ENCODE assay signal across 30 cellular contexts in genomic region chr1:9453375-9454093, GRCh38.
A peak's percentile ranks its signal among the peaks of the same experiment; 100 is the strongest.
DNase-seq lines count a peak whose midpoint lies in the region; ATAC-seq, FAIRE-seq and TF ChIP-seq lines count a peak whose summit lies in the region.
"Had no signal": no experiment of that assay in that cellular context is flagged by ENCODE, and none has a peak within 500 bp of the region (broad histone marks: within the 10 kb centered on the region; RNA-seq: fewer than 3 reads in every experiment).

No MANE protein-coding gene starts in this region.

- in situ Hi-C loops in K562 (cut with MboI), result loop anchor here (10.0 kb wide), 1 partner anchor 169 kb away; no protein-coding TSS in a partner anchor
- in situ Hi-C loops in HepG2 (cut with HindIII; ENCODE audit: extremely low pct_ligation_motif_present, low pct_unique_long_range_greater_than_20kb), result no loop called here

- H3K9me3 Mint-ChIP-seq in T-helper 2 cell treated with Interferon-gamma antibody and Interleukin-4, amounts not matched to agents 5 μg/mL and 100 μg/mL, for 36 hours, result no peaks in the 10 kb centered on the region
- H3K9me3 Mint-ChIP-seq in stimulated activated memory B cell treated with anti-CD40 and anti-IgM and Interleukin-4, amounts not matched to agents 10 μg/mL and 1 μg/mL and 100 μg/mL, for 72 hours, result no peaks in the 10 kb centered on the region
- no peaks in the 10 kb centered on the region for H3K9me3 Mint-ChIP-seq in osteocyte (ENCODE audit: unreplicated experiment)
- H3K9me3 Mint-ChIP-seq: activated T-cell treated with anti-CD3 and anti-CD28 coated beads, Interleukin-2, amount 50 U/mL, for 4 hours; IgD-negative memory B cell; neural crest cell; T-helper 1 cell treated with Interleukin-12 subunit alpha and Interleukin-12 subunit beta and Interleukin-4 antibody, amounts not matched to agents 30 μg/mL and 1 μg/mL, for 36 hours had no signal

- TF ChIP-seq CTCF in BE2C (IDR thresholded peaks at IDR 0.05; ENCODE audit: low read depth, low read length) (no peak), K562 (IDR thresholded peaks at IDR 0.05 in 2 of 3, conservative IDR thresholded peaks at IDR 0.05 in 1 of 3; ENCODE audit: insufficient read depth in 2 of 3, low read depth in 1 of 3, low read length in 3 of 3) (no peak), HepG2 (CRISPR knock-in tag; IDR thresholded peaks at IDR 0.05) (no peak), osteocyte (IDR thresholded peaks at IDR 0.05) (no peak)

- H3K9me3 ChIP-seq in BE2C, result no peaks in the 10 kb centered on the region
- no peaks in the 10 kb centered on the region for H3K9me3 ChIP-seq in K562 (replicated peaks; ENCODE audit: control insufficient read depth, insufficient read depth, low read depth, low read length)
- no peaks in the 10 kb centered on the region for H3K9me3 ChIP-seq in HepG2 (ENCODE audit: low read length)
- H3K9me3 ChIP-seq: breast epithelium, colonic mucosa, left ventricle myocardium inferior, mucosa of descending colon, Peyer's patch, SJSA1, suprapubic skin had no signal

- peaks cover 8% of the 10 kb centered on the region for H3K27me3 Mint-ChIP-seq in T-helper 2 cell treated with Interferon-gamma antibody and Interleukin-4, amounts not matched to agents 5 μg/mL and 100 μg/mL, for 36 hours (ENCODE audit: low read depth)
- peaks cover 49% of the 10 kb centered on the region for H3K27me3 Mint-ChIP-seq in stimulated activated memory B cell treated with anti-CD40 and anti-IgM and Interleukin-4, amounts not matched to agents 10 μg/mL and 1 μg/mL and 100 μg/mL, for 72 hours
- H3K27me3 Mint-ChIP-seq in osteocyte (ENCODE audit: unreplicated experiment), result no peaks in the 10 kb centered on the region
- H3K27me3 Mint-ChIP-seq: B cell had no signal

- no peak overlapping the region for H3K27ac ChIP-seq in K562 (ENCODE audit: extremely low read depth, low read depth, low read length)
- H3K27ac ChIP-seq in HepG2 (ENCODE audit: extremely low read length, insufficient read depth, low read length), result no peak overlapping the region
- H3K27ac ChIP-seq: breast epithelium, colonic mucosa, left ventricle myocardium inferior, SJSA1, suprapubic skin had no signal

- H3K9ac ChIP-seq in K562 (ENCODE audit: insufficient read depth in 1 of 2, low read depth in 2 of 2, low read length in 2 of 2), result no peak overlapping the region
- no peak overlapping the region for H3K9ac ChIP-seq in HepG2 (ENCODE audit: insufficient read depth, low read depth, low read length)

- POLR2A ChIA-PET in K562 (lab: Yijun Ruan, JAX), result interaction anchor here (1.0 kb wide), 1 partner anchor 165 kb away, joined by 3 read pairs; no protein-coding TSS in a partner anchor
- POLR2A ChIA-PET in HepG2 (lab: Yijun Ruan, JAX), result interaction anchor here (0.9 to 1.4 kb wide), 2 partner anchors 14 to 15 kb away, joined by 3 read pairs; no protein-coding TSS in a partner anchor

- no peak for TF ChIP-seq RAD21 in K562 (CRISPR knock-in tag; conservative IDR thresholded peaks at IDR 0.05 in 1 of 2, IDR thresholded peaks at IDR 0.05 in 1 of 2)
- no peak for TF ChIP-seq RAD21 in HepG2 (CRISPR knock-in tag; IDR thresholded peaks at IDR 0.05)

- no peaks in the 10 kb centered on the region for H3K27me3 ChIP-seq in BE2C
- peaks cover 55 to 78% of the 10 kb centered on the region in 2 experiments for H3K27me3 ChIP-seq in K562 (ENCODE audit: control insufficient read depth in 2 of 2, insufficient read depth in 2 of 2, low read length in 2 of 2)
- peaks cover 0 to 5% of the 10 kb centered on the region in 2 experiments; a peak in 2 of 5 replicates for H3K27me3 ChIP-seq in HepG2 (ENCODE audit: control insufficient read depth in 1 of 2, insufficient read depth in 2 of 2, low read length in 2 of 2)
- H3K27me3 ChIP-seq: breast epithelium, colonic mucosa, Peyer's patch, SJSA1, suprapubic skin had no signal

- no peaks in the 10 kb centered on the region for H3K9me1 ChIP-seq in K562 (ENCODE audit: control insufficient read depth, insufficient read depth, low read length)

- intact Hi-C loops in K562 (cut with micrococcal nuclease) (no loop called here), HepG2 (cut with micrococcal nuclease; ENCODE audit: unreplicated experiment) (no loop called here)

- H3K4me3 Mint-ChIP-seq in T-helper 2 cell treated with Interferon-gamma antibody and Interleukin-4, amounts not matched to agents 5 μg/mL and 100 μg/mL, for 36 hours, result no peak overlapping the region
- no peak overlapping the region for H3K4me3 Mint-ChIP-seq in stimulated activated memory B cell treated with anti-CD40 and anti-IgM and Interleukin-4, amounts not matched to agents 10 μg/mL and 1 μg/mL and 100 μg/mL, for 72 hours
- H3K4me3 Mint-ChIP-seq in osteocyte (ENCODE audit: unreplicated experiment), result no peak overlapping the region
- H3K4me3 Mint-ChIP-seq: activated T-cell treated with anti-CD3 and anti-CD28 coated beads, Interleukin-2, amount 50 U/mL, for 4 hours; B cell; IgD-negative memory B cell; neural crest cell; T-helper 1 cell treated with Interleukin-12 subunit alpha and Interleukin-12 subunit beta and Interleukin-4 antibody, amounts not matched to agents 30 μg/mL and 1 μg/mL, for 36 hours had no signal

- BruUV-seq in K562 (replicated peaks; lab: Mats Ljungman, UMichigan), result no TSS peak
- no TSS peak for BruUV-seq in HepG2 (replicated peaks; lab: Mats Ljungman, UMichigan)

- H3K36me3 ChIP-seq in BE2C (no peaks in the 10 kb centered on the region), K562 (ENCODE audit: control insufficient read depth, insufficient read depth, low read length) (no peaks in the 10 kb centered on the region), HepG2 (replicated peaks in 1 of 2; ENCODE audit: control insufficient read depth in 1 of 2, insufficient read depth in 2 of 2, low read length in 2 of 2) (no peaks in the 10 kb centered on the region)
- H3K36me3 ChIP-seq: breast epithelium, colonic mucosa, left ventricle myocardium inferior, Peyer's patch, SJSA1, suprapubic skin had no signal

- DNase-seq in BE2C (peak; percentile 47), HTR-8/SVneo (ENCODE audit: insufficient read length, low spot score) (no peak), K562 (ENCODE audit: extremely low read depth in 1 of 4, low spot score in 3 of 4) (no peak), HepG2 (ENCODE audit: low spot score) (no peak), osteocyte (ENCODE audit: extremely low spot score, unreplicated experiment) (no peak)
- DNase-seq in T-helper 2 cell treated with Interferon-gamma antibody and Interleukin-4, amounts not matched to agents 5 μg/mL and 100 μg/mL, for 36 hours (ENCODE audit: low spot score), result no peak
- no peak for DNase-seq in stimulated activated naive CD4-positive, alpha-beta T cell (lab: John Stamatoyannopoulos, UW)
- DNase-seq: activated CD4-positive, alpha-beta T cell treated with anti-CD3 and anti-CD28 coated beads for 4 hours; activated T-cell treated with anti-CD3 and anti-CD28 coated beads, Interleukin-2, amount 50 U/mL, for 4 hours; colonic mucosa; COR-L47; effector memory CD4-positive, alpha-beta T cell; hypothalamus; left ventricle myocardium inferior; mucosa of descending colon; NCI-H1105 treated with DMSO at 0.1 percent for 48 hours; NCI-H2029 treated with DMSO at 0.1 percent for 48 hours; NCI-H446 treated with DMSO at 0.1 percent for 48 hours; NK-92 treated with Interleukin-12 subunit alpha and Interleukin-12 subunit beta, amount 100 ng/mL, for 24 hours; Peyer's patch had no signal

- FAIRE-seq in HTR-8/SVneo (lab: Jason Lieb, UNC) (peak; percentile 90), K562 (lab: Jason Lieb, UNC) (no peak), HepG2 (lab: Jason Lieb, UNC) (no peak)
- FAIRE-seq: frontal cortex had no signal

- no peak for ATAC-seq in K562
- ATAC-seq in HepG2, result peak; percentile 39
- no peak for ATAC-seq in stimulated activated memory B cell treated with anti-CD40 and anti-IgM and Interleukin-4, amounts not matched to agents 10 μg/mL and 1 μg/mL and 100 μg/mL, for 72 hours
- ATAC-seq: activated T-cell treated with anti-CD3 and anti-CD28 coated beads, Interleukin-2, amount 50 U/mL, for 4 hours; mucosa of descending colon had no signal

- TF ChIP-seq EP300 in K562 (IDR thresholded peaks at IDR 0.05; ENCODE audit: low read length), result no peak
- no peak for TF ChIP-seq EP300 in HepG2 (IDR thresholded peaks at IDR 0.05; ENCODE audit: low read depth in 2 of 2, low read length in 2 of 2)
- TF ChIP-seq EP300 in HepG2 (CRISPR knock-in tag; IDR thresholded peaks at IDR 0.05; ENCODE audit: borderline replicate concordance), result no peak

- H3K4me1 Mint-ChIP-seq in T-helper 2 cell treated with Interferon-gamma antibody and Interleukin-4, amounts not matched to agents 5 μg/mL and 100 μg/mL, for 36 hours (ENCODE audit: low read depth), result no peaks in the 10 kb centered on the region
- peaks cover 11% of the 10 kb centered on the region for H3K4me1 Mint-ChIP-seq in stimulated activated memory B cell treated with anti-CD40 and anti-IgM and Interleukin-4, amounts not matched to agents 10 μg/mL and 1 μg/mL and 100 μg/mL, for 72 hours
- H3K4me1 Mint-ChIP-seq in osteocyte (ENCODE audit: unreplicated experiment), result peaks cover 38% of the 10 kb centered on the region

- CTCF ChIA-PET in K562 (lab: Yijun Ruan, JAX; ENCODE audit: low intra/inter-chr PET ratio), result interaction anchor here (1.4 to 6.6 kb wide), 2 partner anchors 42 to 164 kb away, joined by 4 to 90 read pairs; no protein-coding TSS in a partner anchor
- CTCF ChIA-PET in HepG2 (lab: Yijun Ruan, JAX; ENCODE audit: low intra/inter-chr PET ratio, low total read pairs), result interaction anchor here (0.8 to 3.9 kb wide), 2 partner anchors 165 to 187 kb away, joined by 3 to 28 read pairs; no protein-coding TSS in a partner anchor

- H2AFZ ChIP-seq in K562 (ENCODE audit: low read depth, low read length) (no peak overlapping the region), HepG2 (ENCODE audit: low read length) (no peak overlapping the region)

- H4K20me1 ChIP-seq in K562 (replicated peaks; ENCODE audit: control insufficient read depth, insufficient read depth, low read length), result peaks cover 6% of the 10 kb centered on the region; the same call in 1 of the 2 replicates
- H4K20me1 ChIP-seq in HepG2 (ENCODE audit: insufficient read depth, low read length), result no peaks in the 10 kb centered on the region

- no peak overlapping the region for H3K27ac Mint-ChIP-seq in T-helper 2 cell treated with Interferon-gamma antibody and Interleukin-4, amounts not matched to agents 5 μg/mL and 100 μg/mL, for 36 hours
- no peak overlapping the region for H3K27ac Mint-ChIP-seq in stimulated activated memory B cell treated with anti-CD40 and anti-IgM and Interleukin-4, amounts not matched to agents 10 μg/mL and 1 μg/mL and 100 μg/mL, for 72 hours
- no peak overlapping the region for H3K27ac Mint-ChIP-seq in osteocyte (ENCODE audit: unreplicated experiment)
- H3K27ac Mint-ChIP-seq: B cell; progenitor cell of endocrine pancreas; T-helper 1 cell treated with Interleukin-12 subunit alpha and Interleukin-12 subunit beta and Interleukin-4 antibody, amounts not matched to agents 30 μg/mL and 1 μg/mL, for 36 hours had no signal

- H3K4me3 ChIP-seq in BE2C (ENCODE audit: low read depth, low read length), result no peak overlapping the region
- no peak overlapping the region for H3K4me3 ChIP-seq in K562
- no peak overlapping the region for H3K4me3 ChIP-seq in HepG2 (replicated peaks in 1 of 3; ENCODE audit: insufficient read depth in 1 of 3, low read depth in 2 of 3, low read length in 3 of 3)
- H3K4me3 ChIP-seq: breast epithelium, colonic mucosa, left ventricle myocardium inferior, mucosa of descending colon, Peyer's patch, SJSA1, suprapubic skin had no signal

- no peaks in the 10 kb centered on the region for H3K36me3 Mint-ChIP-seq in T-helper 2 cell treated with Interferon-gamma antibody and Interleukin-4, amounts not matched to agents 5 μg/mL and 100 μg/mL, for 36 hours (ENCODE audit: low read depth)
- no peaks in the 10 kb centered on the region for H3K36me3 Mint-ChIP-seq in stimulated activated memory B cell treated with anti-CD40 and anti-IgM and Interleukin-4, amounts not matched to agents 10 μg/mL and 1 μg/mL and 100 μg/mL, for 72 hours
- no peaks in the 10 kb centered on the region for H3K36me3 Mint-ChIP-seq in osteocyte (ENCODE audit: unreplicated experiment)
- H3K36me3 Mint-ChIP-seq: IgD-negative memory B cell had no signal

- H3K4me2 ChIP-seq in K562 (ENCODE audit: insufficient read depth, low read length) (no peak overlapping the region), HepG2 (ENCODE audit: low read depth, low read length) (no peak overlapping the region)

- 16% methylated on average over 20 of the region's 20 CpGs for WGBS in K562 (ENCODE audit: insufficient coverage, low coverage, missing lambda C conversion rate)
- WGBS in HepG2 (ENCODE audit: low lambda C conversion rate), result 55% methylated on average over 20 of the region's 20 CpGs

- TF ChIP-seq POLR2A in K562 (conservative IDR thresholded peaks at IDR 0.05) (no peak), HepG2 (IDR thresholded peaks at IDR 0.05; ENCODE audit: insufficient read depth in 1 of 2, low read depth in 2 of 2, low read length in 2 of 2) (no peak)

- H3K4me1 ChIP-seq in BE2C (no peaks in the 10 kb centered on the region), K562 (replicated peaks in 1 of 2; ENCODE audit: control insufficient read depth in 2 of 2, insufficient read depth in 2 of 2, low read length in 2 of 2) (no peaks in the 10 kb centered on the region; a peak in 1 of 5 replicates), HepG2 (ENCODE audit: insufficient read depth, low read length) (peaks cover 65% of the 10 kb centered on the region)
- H3K4me1 ChIP-seq: breast epithelium, colonic mucosa had no signal

- H3K79me2 ChIP-seq in K562 (ENCODE audit: control insufficient read depth, insufficient read depth, low read length), result no peaks in the 10 kb centered on the region
- H3K79me2 ChIP-seq in HepG2 (ENCODE audit: insufficient read depth, low read length), result no peaks in the 10 kb centered on the region
